1 cellular context compared by ENCODE assay signal in genomic region chr20:46640536-46641311, GRCh38.
TF ChIP-seq lines count a peak whose summit lies in the region.

No MANE protein-coding gene starts in this region.

TF ChIP-seq in HepG2, 621 proteins besides CTCF, POLR2A, EP300 and RAD21 (continued from another document and continues in another):
- no peak for TF ChIP-seq LCORL (IDR thresholded peaks at IDR 0.05)
- peak; percentile 98 for TF ChIP-seq LCORL (CRISPR knock-in tag; IDR thresholded peaks at IDR 0.05)
- TF ChIP-seq CENPT (CRISPR knock-in tag; IDR thresholded peaks at IDR 0.05; ENCODE audit: low read depth): peak; percentile 51; the same call in 1 of the 2 replicates
- peak; percentile 35; the same call in 1 of the 2 replicates for TF ChIP-seq THAP11 (CRISPR knock-in tag; IDR thresholded peaks at IDR 0.05)
- peak; percentile 48; the same call in 1 of the 2 replicates for TF ChIP-seq ZNF567 (CRISPR knock-in tag; IDR thresholded peaks at IDR 0.05; ENCODE audit: borderline replicate concordance)
- peak; percentile 89 for TF ChIP-seq RXRB (CRISPR knock-in tag; IDR thresholded peaks at IDR 0.05; ENCODE audit: borderline replicate concordance)
- TF ChIP-seq NFIC (IDR thresholded peaks at IDR 0.05; ENCODE audit: low read length): peak; percentile 89; the same call in 1 of the 2 replicates
- no peak for TF ChIP-seq ETS1 (CRISPR knock-in tag; IDR thresholded peaks at IDR 0.05)
- TF ChIP-seq CHD2 (IDR thresholded peaks at IDR 0.05; ENCODE audit: low read depth, low read length): no peak
- peak; percentile 83; the same call in 1 of the 2 replicates for TF ChIP-seq IRF2 (CRISPR knock-in tag; IDR thresholded peaks at IDR 0.05)
- TF ChIP-seq SP1 (IDR thresholded peaks at IDR 0.05): no peak
- no peak for TF ChIP-seq SP1 (CRISPR knock-in tag; IDR thresholded peaks at IDR 0.05)
- TF ChIP-seq ZNF883 (CRISPR knock-in tag; IDR thresholded peaks at IDR 0.05; ENCODE audit: not compliant biosample characterization): no peak
- peak; percentile 100 for TF ChIP-seq ZNF691 (CRISPR knock-in tag; IDR thresholded peaks at IDR 0.05; ENCODE audit: borderline replicate concordance, low read depth)
- peak; percentile 84 for TF ChIP-seq MEF2D (CRISPR knock-in tag; IDR thresholded peaks at IDR 0.05)
- no peak for TF ChIP-seq ZNF619 (CRISPR knock-in tag; IDR thresholded peaks at IDR 0.05)
- TF ChIP-seq HHEX (CRISPR knock-in tag; IDR thresholded peaks at IDR 0.05): peak; percentile 60; the same call in 1 of the 2 replicates
- no peak for TF ChIP-seq FOSL1 (CRISPR knock-in tag; IDR thresholded peaks at IDR 0.05; ENCODE audit: borderline replicate concordance)
- TF ChIP-seq GLI4 (CRISPR knock-in tag; IDR thresholded peaks at IDR 0.05; ENCODE audit: borderline replicate concordance): 0 out of 2 replicates have a peak, but pooled peaks have one; percentile 34
- no peak for TF ChIP-seq ZC3H4 (CRISPR knock-in tag; IDR thresholded peaks at IDR 0.05; ENCODE audit: borderline replicate concordance)
- TF ChIP-seq ZNF263 (CRISPR knock-in tag; IDR thresholded peaks at IDR 0.05): peak; percentile 76
- no peak for TF ChIP-seq MZF1 (CRISPR knock-in tag; IDR thresholded peaks at IDR 0.05; ENCODE audit: borderline replicate concordance)
- TF ChIP-seq TOPORS (CRISPR knock-in tag; IDR thresholded peaks at IDR 0.05): no peak
- TF ChIP-seq CHD4 (IDR thresholded peaks at IDR 0.05; ENCODE audit: borderline replicate concordance, low read length): peak; percentile 73; the same call in 1 of the 2 replicates
- TF ChIP-seq ZSCAN5A (CRISPR knock-in tag; IDR thresholded peaks at IDR 0.05; ENCODE audit: borderline replicate concordance): no peak
- peak; percentile 72; the same call in 1 of the 2 replicates for TF ChIP-seq FOXK2 (IDR thresholded peaks at IDR 0.05)
- TF ChIP-seq AFF4 (CRISPR knock-in tag; IDR thresholded peaks at IDR 0.05): no peak
- peak; percentile 93 for TF ChIP-seq MED1 (CRISPR knock-in tag; IDR thresholded peaks at IDR 0.05)
- no peak for TF ChIP-seq ONECUT2 (CRISPR knock-in tag; IDR thresholded peaks at IDR 0.05)
- TF ChIP-seq CREB1 (IDR thresholded peaks at IDR 0.05): no peak
- TF ChIP-seq CREB1 (CRISPR knock-in tag; IDR thresholded peaks at IDR 0.05): peak; percentile 29; the same call in 1 of the 2 replicates
- TF ChIP-seq KDM1A (CRISPR knock-in tag; IDR thresholded peaks at IDR 0.05): peak; percentile 94; the same call in 1 of the 2 replicates
- TF ChIP-seq AGO2 (optimal IDR thresholded peaks at IDR 0.05; ENCODE audit: low read depth, low read length): no peak
- TF ChIP-seq TFDP2 (CRISPR knock-in tag; IDR thresholded peaks at IDR 0.05): no peak
- TF ChIP-seq TERF1 (CRISPR knock-in tag; IDR thresholded peaks at IDR 0.05): no peak
- no peak for TF ChIP-seq ZFP36 (IDR thresholded peaks at IDR 0.05; ENCODE audit: borderline replicate concordance, low read depth, low read length, partially characterized antibody)
- no peak for TF ChIP-seq SETDB1 (CRISPR knock-in tag; IDR thresholded peaks at IDR 0.05; ENCODE audit: borderline replicate concordance)
- TF ChIP-seq ZKSCAN8 (CRISPR knock-in tag; IDR thresholded peaks at IDR 0.05; ENCODE audit: borderline replicate concordance): peak; percentile 77; the same call in 1 of the 2 replicates
- peak; percentile 89; the same call in 1 of the 2 replicates for TF ChIP-seq ZBTB39 (CRISPR knock-in tag; IDR thresholded peaks at IDR 0.05)
- TF ChIP-seq DBP (CRISPR knock-in tag; IDR thresholded peaks at IDR 0.05; ENCODE audit: not compliant biosample characterization): no peak
- TF ChIP-seq SIN3B (IDR thresholded peaks at IDR 0.05; ENCODE audit: low read length): no peak
- 0 out of 2 replicates have a peak, but pooled peaks have one; percentile 38 for TF ChIP-seq MAZ (IDR thresholded peaks at IDR 0.05; ENCODE audit: borderline replicate concordance, low read depth, low read length)
- TF ChIP-seq MAZ (CRISPR knock-in tag; IDR thresholded peaks at IDR 0.05; ENCODE audit: low read depth): peak; percentile 45; the same call in 1 of the 2 replicates
- TF ChIP-seq NKX3-1 (CRISPR knock-in tag; IDR thresholded peaks at IDR 0.05): no peak
- TF ChIP-seq HNRNPL (IDR thresholded peaks at IDR 0.05; ENCODE audit: low read depth, low read length): peak; percentile 98
- peak; percentile 44; the same call in 1 of the 2 replicates for TF ChIP-seq ZBTB26 (CRISPR knock-in tag; IDR thresholded peaks at IDR 0.05; ENCODE audit: borderline replicate concordance)
- TF ChIP-seq ATF2 (CRISPR knock-in tag; IDR thresholded peaks at IDR 0.05): no peak
- no peak for TF ChIP-seq SRF (IDR thresholded peaks at IDR 0.05; ENCODE audit: low read depth, low read length)
- TF ChIP-seq SKI (IDR thresholded peaks at IDR 0.05; ENCODE audit: partially characterized antibody): peak; percentile 76
- peak; percentile 94 for TF ChIP-seq AHR (CRISPR knock-in tag; IDR thresholded peaks at IDR 0.05)
- TF ChIP-seq SYNCRIP (IDR thresholded peaks at IDR 0.05; ENCODE audit: insufficient read depth, low read depth, low read length): no peak
- TF ChIP-seq ATAD3A (CRISPR knock-in tag; IDR thresholded peaks at IDR 0.05): no peak
- peak; percentile 81 for TF ChIP-seq ETV5 (CRISPR knock-in tag; IDR thresholded peaks at IDR 0.05; ENCODE audit: borderline replicate concordance)
- 0 out of 2 replicates have a peak, but pooled peaks have one; percentile 67 for TF ChIP-seq ZFP37 (CRISPR knock-in tag; IDR thresholded peaks at IDR 0.05; ENCODE audit: borderline replicate concordance)
- 0 out of 2 replicates have a peak, but pooled peaks have one; percentile 7 for TF ChIP-seq SMC3 (IDR thresholded peaks at IDR 0.05; ENCODE audit: low read length)
